8 cellular contexts compared by ENCODE assay signal in genomic region chr1:207997486-207998268, GRCh38.
A peak's percentile ranks its signal among the peaks of the same experiment; 100 is the strongest.
DNase-seq lines count a peak whose midpoint lies in the region; ATAC-seq and TF ChIP-seq lines count a peak whose summit lies in the region.

No MANE protein-coding gene starts in this region.

- ATAC-seq in HG03565 (IDR thresholded peaks at IDR 0.05; ENCODE audit: unreplicated experiment), result peak; percentile 68
- ATAC-seq in thoracic aorta (ENCODE audit: insufficient number of reproducible peaks, low FRiP score, low read depth), result no peak

- H2AFZ ChIP-seq in neural cell (ENCODE audit: low read depth, low read length), result no peak overlapping the region

- no peaks in the 10 kb centered on the region for H3K27me3 ChIP-seq in NT2/D1 (ENCODE audit: insufficient read depth, insufficient read length)
- no peaks in the 10 kb centered on the region for H3K27me3 ChIP-seq in neural cell (ENCODE audit: insufficient read depth, low read depth, low read length)
- no peaks in the 10 kb centered on the region for H3K27me3 ChIP-seq in thoracic aorta (replicated peaks; ENCODE audit: insufficient read depth)

- no peak for TF ChIP-seq EP300 in neural cell (conservative IDR thresholded peaks at IDR 0.05; ENCODE audit: poor library complexity, severe bottlenecking)

- peaks cover 11% of the 10 kb centered on the region for H3K4me1 ChIP-seq in NT2/D1 (ENCODE audit: insufficient read depth, insufficient read length)
- no peaks in the 10 kb centered on the region for H3K4me1 ChIP-seq in thoracic aorta (ENCODE audit: control insufficient read depth in 1 of 2, low read depth in 2 of 2)

- H3K9ac ChIP-seq in NT2/D1 (ENCODE audit: insufficient read length, low read depth) (no peak overlapping the region), neural cell (ENCODE audit: low read length) (no peak overlapping the region)

- H3K36me3 ChIP-seq in NT2/D1 (ENCODE audit: insufficient read depth, insufficient read length, low read length) (no peaks in the 10 kb centered on the region), neural cell (ENCODE audit: insufficient read depth, low read length) (no peaks in the 10 kb centered on the region), thoracic aorta (no peaks in the 10 kb centered on the region)

- peak; percentile 24 for TF ChIP-seq RAD21 in neural cell (conservative IDR thresholded peaks at IDR 0.05)

- TF ChIP-seq CTCF in neural cell (IDR thresholded peaks at IDR 0.05; ENCODE audit: poor library complexity, severe bottlenecking) (peak; percentile 59), thoracic aorta (IDR thresholded peaks at IDR 0.05) (peak; percentile 78)

- H3K4me3 ChIP-seq in NT2/D1 (ENCODE audit: insufficient read length, low read depth), result no peak overlapping the region
- no peak overlapping the region for H3K4me3 ChIP-seq in neural cell (ENCODE audit: low read length)
- H3K4me3 ChIP-seq in thoracic aorta, result no peak overlapping the region

- no peaks in the 10 kb centered on the region for H3F3A ChIP-seq in neural cell (ENCODE audit: insufficient read depth, low read length, poor library complexity, severe bottlenecking)

- no peaks in the 10 kb centered on the region for H4K20me1 ChIP-seq in neural cell (ENCODE audit: insufficient read depth)

- H3K9me3 ChIP-seq in NT2/D1 (ENCODE audit: insufficient read depth, low read length), result 0 out of 2 replicates have a peak, but pooled peaks cover 9% of the 10 kb centered on the region
- no peaks in the 10 kb centered on the region for H3K9me3 ChIP-seq in neural cell (ENCODE audit: low read length)
- H3K9me3 ChIP-seq in thoracic aorta, result no peaks in the 10 kb centered on the region

- no peak overlapping the region for H3K4me2 ChIP-seq in neural cell (ENCODE audit: low read length)

- H3K9me2 ChIP-seq in neural cell (ENCODE audit: insufficient read depth, low read length), result no peaks in the 10 kb centered on the region

- no peak overlapping the region for H3K27ac ChIP-seq in neural cell (ENCODE audit: low read length)
- H3K27ac ChIP-seq in thoracic aorta, result no peak overlapping the region

- DNase-seq in activated CD4-positive, alpha-beta T cell treated with anti-CD3 and anti-CD28 coated beads for 24 hours (ENCODE audit: low read depth in 2 of 2), result peak; percentile 9 to 46
- no peak for DNase-seq in activated CD4-positive, alpha-beta T cell treated with anti-CD3 and anti-CD28 coated beads for 1 hour
- peak; percentile 71 for DNase-seq in NT2/D1 (ENCODE audit: low read depth, low spot score)
- peak; percentile 36 for DNase-seq in activated T-cell treated with anti-CD3 and anti-CD28 coated beads, Interleukin-2, amount 50 U/mL, for 1 hour
- DNase-seq in fibroblast of peridontal ligament (ENCODE audit: extremely low read depth), result peak; percentile 72
- DNase-seq in thoracic aorta (ENCODE audit: low spot score), result peak; percentile 41

- H3K79me2 ChIP-seq in neural cell (replicated peaks; ENCODE audit: insufficient read depth, low read length), result no peaks in the 10 kb centered on the region

TF ChIP-seq in neural cell, 6 proteins besides CTCF, POLR2A, EP300 and RAD21:
- TF ChIP-seq TAF1 (IDR thresholded peaks at IDR 0.05; ENCODE audit: low read depth), result no peak
- TF ChIP-seq SMC3 (conservative IDR thresholded peaks at IDR 0.05; ENCODE audit: poor library complexity), result peak; percentile 36
- no peak for TF ChIP-seq POLR2AphosphoS5 (IDR thresholded peaks at IDR 0.05)
